11 cellular contexts compared by ENCODE assay signal in the genomic region with DNA sequence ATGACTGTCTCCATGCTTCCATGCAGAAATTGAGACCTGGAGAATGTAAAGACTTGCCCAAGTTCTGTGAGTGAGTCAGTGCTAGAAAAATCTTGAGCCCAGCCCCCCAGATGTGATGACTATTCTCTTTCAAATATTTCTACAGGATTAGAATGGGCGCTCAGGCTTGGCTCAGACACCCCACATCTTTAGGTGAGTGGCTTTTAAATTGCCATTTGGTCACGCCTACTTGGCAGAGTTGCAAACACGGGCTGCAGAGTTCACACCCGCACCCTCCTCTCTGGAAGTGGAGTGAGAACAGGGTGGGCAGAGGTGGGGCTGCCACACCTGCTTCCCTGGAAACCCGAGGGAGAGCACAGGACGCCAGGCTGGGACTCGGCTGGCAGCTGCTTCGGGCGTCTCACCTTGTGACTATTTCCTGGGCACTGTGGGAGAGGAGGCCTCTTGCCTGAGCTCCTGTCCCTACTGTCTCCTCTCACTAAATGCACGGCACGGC. TPM values are rescaled to one million over a fixed set of nuclear protein-coding genes. Genes with fewer than 3 reads are reported as not detected.
DNase-seq lines count a peak whose midpoint lies in the region; ATAC-seq and TF ChIP-seq lines count a peak whose summit lies in the region.
"Had no signal": no experiment of that assay in that cellular context is flagged by ENCODE, and none has a peak within 500 bp of the region (broad histone marks: within the 10 kb centered on the region; RNA-seq: fewer than 3 reads in every experiment).

No MANE protein-coding gene starts in this region.

- H3K27ac ChIP-seq in GM23248, result peak overlapping the region; percentile 37; the same call in 1 of the 2 replicates
- H3K27ac ChIP-seq in colonic mucosa, result no peak overlapping the region
- no peak overlapping the region for H3K27ac ChIP-seq in testis

- H4K20me1 ChIP-seq in GM23248 (ENCODE audit: insufficient read depth), result no peaks in the 10 kb centered on the region

- H3K9me2 ChIP-seq in GM23248 (ENCODE audit: insufficient read depth), result no peaks in the 10 kb centered on the region

- H2AFZ ChIP-seq in GM23248, result no peak overlapping the region

- no peaks in the 10 kb centered on the region for H3K9me3 ChIP-seq in GM23248 (ENCODE audit: low read depth)
- H3K9me3 ChIP-seq in colonic mucosa, result no peaks in the 10 kb centered on the region
- no peaks in the 10 kb centered on the region for H3K9me3 ChIP-seq in testis

- H3K4me2 ChIP-seq in GM23248 (ENCODE audit: unreplicated experiment), result peak overlapping the region; percentile 25

- H3K36me3 ChIP-seq in GM23248 (ENCODE audit: low read depth), result no peaks in the 10 kb centered on the region
- H3K36me3 ChIP-seq in colonic mucosa, result no peaks in the 10 kb centered on the region
- H3K36me3 ChIP-seq in testis (ENCODE audit: low read depth, missing control alignments), result no peaks in the 10 kb centered on the region

- 55 to 60% methylated on average over 11 of the region's 11 CpGs for WGBS in GM23248 (ENCODE audit: low coverage in 1 of 2, low lambda C conversion rate in 2 of 2, missing lambda C conversion rate in 2 of 2), 2 experiments
- 64 to 70% methylated on average over 11 of the region's 11 CpGs for WGBS in testis, 2 donors

- H3K27me3 ChIP-seq in GM23248 (replicated peaks; ENCODE audit: insufficient read depth) (no peaks in the 10 kb centered on the region), colonic mucosa (no peaks in the 10 kb centered on the region), testis (no peaks in the 10 kb centered on the region)

- intact Hi-C loops in colonic mucosa (cut with DNase I), result no loop called here
- intact Hi-C loops in testis (cut with DNase I; ENCODE audit: low total_unique reads), result loop anchor here (10.0 kb wide), 1 partner anchor 384 kb away; no protein-coding TSS in a partner anchor

- peaks cover 14% of the 10 kb centered on the region for H3F3A ChIP-seq in GM23248 (ENCODE audit: insufficient read depth)

- H3K9ac ChIP-seq in GM23248 (no peak overlapping the region), colonic mucosa (ENCODE audit: low read depth in 2 of 2, low read length in 2 of 2) (no peak overlapping the region)

- H3K4me1 ChIP-seq in GM23248 (ENCODE audit: insufficient read depth) (peaks cover 28% of the 10 kb centered on the region), colonic mucosa (peaks cover 4% of the 10 kb centered on the region), testis (no peaks in the 10 kb centered on the region)

- DNase-seq in GM23248 (peak; percentile 88), NCI-H2171 treated with DMSO at 0.1 percent for 48 hours (lab: John Stamatoyannopoulos, UW) (peak; percentile 76), colonic mucosa (peak; percentile 87), non-pigmented ciliary epithelial cell (ENCODE audit: low read depth) (peak; percentile 59), SIG-M5 treated with dmso at 0.1 percent for 504 hours (lab: John Stamatoyannopoulos, UW; ENCODE audit: unreplicated experiment) (no peak), testis (no peak), OCI-M2 (lab: John Stamatoyannopoulos, UW; ENCODE audit: unreplicated experiment) (no peak)
- DNase-seq: GF-D8; NCI-H446; stimulated activated CD4-positive, alpha-beta T cell treated with anti-CD3 and anti-CD28 coated beads, Interleukin-2, amount 100 ng/mL, for 48 hours had no signal

- H3K79me2 ChIP-seq in GM23248 (ENCODE audit: insufficient read depth), result no peaks in the 10 kb centered on the region

- H3K4me3 ChIP-seq in GM23248, result no peak overlapping the region
- no peak overlapping the region for H3K4me3 ChIP-seq in colonic mucosa
- H3K4me3 ChIP-seq in testis, result no peak overlapping the region

- TF ChIP-seq CTCF in colonic mucosa (IDR thresholded peaks at IDR 0.05), result no peak
- no peak for TF ChIP-seq CTCF in testis (IDR thresholded peaks at IDR 0.05)

- in situ Hi-C loops in GM23248 (cut with MboI), result no loop called here

- TF ChIP-seq POLR2A in testis (IDR thresholded peaks at IDR 0.05), result no peak

- ATAC-seq in HG03159 (IDR thresholded peaks at IDR 0.05; ENCODE audit: unreplicated experiment), result no peak

RNA-seq across cellular contexts. Expression of a gene that starts 37.6 kb away (rescaled TPM):
- total RNA-seq in GM23248 (2014; rRNA removed; shearing (Covaris generic)), result 0.86 TPM in 1 of 2 replicates, not detected in the other
- polyA plus RNA-seq in GM23248 (2016; fragmentation: Nextera tagmentation; extraction: Ambion mirVana) (0.69 and 0.84 TPM in 2 replicates), testis (ENCODE audit: insufficient read depth, low read depth, low replicate concordance) (538 TPM)
- total RNA-seq in colonic mucosa (not detected), testis (100 to 1,000 TPM; 199 to 333 TPM)

Comparison
In these comparisons a context has a peak if more than half of its experiments do, and no peak if none do; other contexts are left out.
1. DNase-seq: peak in GM23248 (single experiment), NCI-H2171 treated with DMSO at 0.1 percent for 48 hours (single experiment), colonic mucosa (single experiment) and non-pigmented ciliary epithelial cell (single experiment); none in SIG-M5 treated with dmso at 0.1 percent for 504 hours (single experiment), testis (single experiment) and OCI-M2 (single experiment).
2. RNA of a gene that starts 37.6 kb away (total RNA-seq): 199 to 333 TPM in testis; 0.86 TPM in GM23248 and not detected in colonic mucosa; every median in the first group is over 100 times any median in the second.